In genomic region chr9:98108540-98109031, GRCh38 we compare ENCODE assay signal across 9 cellular contexts. TPM values are rescaled to one million over a fixed set of nuclear protein-coding genes. Genes with fewer than 3 reads are reported as not detected.
A peak's percentile ranks its signal among the peaks of the same experiment; 100 is the strongest.
DNase-seq lines count a peak whose midpoint lies in the region; ATAC-seq and TF ChIP-seq lines count a peak whose summit lies in the region.
"Had no signal": no experiment of that assay in that cellular context is flagged by ENCODE, and none has a peak within 500 bp of the region (broad histone marks: within the 10 kb centered on the region; RNA-seq: fewer than 3 reads in every experiment).

No MANE protein-coding gene starts in this region.

- POLR2A ChIA-PET in activated CD8-positive, alpha-beta T cell treated with anti-CD3 and anti-CD28 coated beads for 36 hours (lab: Charles Lee), result interaction anchor here (0.9 to 3.3 kb wide), 9 partner anchors 8 to 186 kb away, joined by 3 to 26 read pairs (median 3); partner anchors contain the start of genes ANP32B, NANS, TRIM14 and TRMO

- H3K4me3 ChIP-seq in left ventricle myocardium inferior (no peak overlapping the region), stomach (no peak overlapping the region), dorsolateral prefrontal cortex (no peak overlapping the region)

- 69 to 78% (median 72%) methylated on average over 5 of the region's 5 CpGs for WGBS in stomach, 5 donors

- H3K4me1 Mint-ChIP-seq in activated CD8-positive, alpha-beta T cell treated with anti-CD3 and anti-CD28 coated beads for 36 hours (ENCODE audit: low read depth), result peaks cover 70% of the 10 kb centered on the region

- no peaks in the 10 kb centered on the region for H3K27me3 Mint-ChIP-seq in activated CD8-positive, alpha-beta T cell treated with anti-CD3 and anti-CD28 coated beads for 36 hours

- peak overlapping the region; percentile 24 for H3K4me3 Mint-ChIP-seq in activated CD8-positive, alpha-beta T cell treated with anti-CD3 and anti-CD28 coated beads for 36 hours

- H3K36me3 Mint-ChIP-seq in activated CD8-positive, alpha-beta T cell treated with anti-CD3 and anti-CD28 coated beads for 36 hours (ENCODE audit: low read depth), result peaks cover 70% of the 10 kb centered on the region

- H3K36me3 ChIP-seq in left ventricle myocardium inferior (peaks cover 8% of the 10 kb centered on the region), stomach (peaks cover 5 to 59% (median 19%) of the 10 kb centered on the region in 4 donors)

- intact Hi-C loops in Right ventricle myocardium superior (cut with DNase I) (no loop called here), left ventricle myocardium inferior (cut with micrococcal nuclease) (no loop called here), stomach (cut with DNase I; ENCODE audit: low total_unique reads) (no loop called here), dorsolateral prefrontal cortex (cut with DNase I) (no loop called here)
- intact Hi-C loops in activated CD8-positive, alpha-beta T cell treated with anti-CD3 and anti-CD28 coated beads for 36 hours (cut with micrococcal nuclease), result loop anchor here (10.0 kb wide), 1 partner anchor 156 kb away; no protein-coding TSS in a partner anchor

- H3K9me3 Mint-ChIP-seq in activated CD8-positive, alpha-beta T cell treated with anti-CD3 and anti-CD28 coated beads for 36 hours, result peaks cover 3% of the 10 kb centered on the region

- no peaks in the 10 kb centered on the region for H3K4me1 ChIP-seq in left ventricle myocardium inferior
- H3K4me1 ChIP-seq in stomach, result peaks cover 0 to 7% (median 0%) of the 10 kb centered on the region in 4 donors
- H3K4me1 ChIP-seq: Caco-2 had no signal

- CTCF ChIA-PET in activated CD8-positive, alpha-beta T cell treated with anti-CD3 and anti-CD28 coated beads for 36 hours (lab: Charles Lee), result interaction anchor here (0.8 to 2.7 kb wide), 3 partner anchors 10 to 34 kb away, joined by 3 to 22 read pairs (median 3); partner anchors contain the start of gene TRIM14

- H3K27ac Mint-ChIP-seq in activated CD8-positive, alpha-beta T cell treated with anti-CD3 and anti-CD28 coated beads for 36 hours, result peak overlapping the region; percentile 96

- DNase-seq in Right ventricle myocardium superior (no peak), left ventricle myocardium inferior (no peak), stomach (no peak), NCI-H345 (lab: John Stamatoyannopoulos, UW) (no peak), GDM1 (lab: John Stamatoyannopoulos, UW) (no peak), dorsolateral prefrontal cortex (no peak)
- peak; percentile 55 for DNase-seq in activated CD8-positive, alpha-beta T cell treated with anti-CD3 and anti-CD28 coated beads for 36 hours

- ATAC-seq in Right ventricle myocardium superior (ENCODE audit: poor library complexity) (peak; percentile 42), HG03060 (IDR thresholded peaks at IDR 0.05; ENCODE audit: low read depth, unreplicated experiment) (peak; percentile 56)
- peak; percentile 85 for ATAC-seq in activated CD8-positive, alpha-beta T cell treated with anti-CD3 and anti-CD28 coated beads for 36 hours

- peaks cover 14% of the 10 kb centered on the region for H3K9me3 ChIP-seq in left ventricle myocardium inferior (replicated peaks)
- H3K9me3 ChIP-seq in stomach, result no peaks in the 10 kb centered on the region

- no peaks in the 10 kb centered on the region for H3K27me3 ChIP-seq in left ventricle myocardium inferior (ENCODE audit: low read depth)
- H3K27me3 ChIP-seq in stomach, result no peaks in the 10 kb centered on the region
- no peaks in the 10 kb centered on the region for H3K27me3 ChIP-seq in dorsolateral prefrontal cortex

- H3K27ac ChIP-seq in left ventricle myocardium inferior (replicated peaks), result no peak overlapping the region
- peak overlapping the region in 3 of 5 donors; percentile 29 to 68 (median 43) for H3K27ac ChIP-seq in stomach
- peak overlapping the region in 3 of 59 donors; percentile 16 to 35 (median 18) for H3K27ac ChIP-seq in dorsolateral prefrontal cortex

- no peak for TF ChIP-seq EP300 in stomach (IDR thresholded peaks at IDR 0.05)

- TF ChIP-seq POLR2A in stomach (IDR thresholded peaks at IDR 0.05), result no peak

- TF ChIP-seq CTCF in left ventricle myocardium inferior (IDR thresholded peaks at IDR 0.05; ENCODE audit: borderline replicate concordance), result no peak
- TF ChIP-seq CTCF in activated CD8-positive, alpha-beta T cell treated with anti-CD3 and anti-CD28 coated beads for 36 hours (IDR thresholded peaks at IDR 0.05), result no peak
- no peak for TF ChIP-seq CTCF in stomach (IDR thresholded peaks at IDR 0.05)
- TF ChIP-seq CTCF in dorsolateral prefrontal cortex (IDR thresholded peaks at IDR 0.05 in 54 of 56, conservative IDR thresholded peaks at IDR 0.05 in 2 of 56; ENCODE audit: low read depth in 1 of 56, partially characterized antibody in 56 of 56), result no peak

RNA-seq across cellular contexts. Expression of gene TRIM14, which starts 10.4 kb away (rescaled TPM):
- 4.9 TPM for total RNA-seq in Right ventricle myocardium superior
- total RNA-seq in left ventricle myocardium inferior, result 4.1 TPM
- 10 to 100 TPM; 39.6 to 41.8 TPM for total RNA-seq in activated CD8-positive, alpha-beta T cell treated with anti-CD3 and anti-CD28 coated beads for 36 hours
- 100 to 1,000 TPM in 1 of 5 donors, 10 to 100 TPM in 3, 1 to 10 TPM in 1; 7.7 to 249 (median 17.4) TPM for total RNA-seq in stomach
- polyA plus RNA-seq in stomach, result 1 to 10 TPM; 4.7 to 6.1 (median 6.0) TPM
- total RNA-seq in dorsolateral prefrontal cortex, result 10 to 100 TPM in 114 of 120 experiments, 1 to 10 TPM in 6; 8.3 to 26.7 (median 14.6) TPM

RNA-seq across cellular contexts. Expression of gene NANS, which starts 52.1 kb away (rescaled TPM):
- total RNA-seq in Right ventricle myocardium superior (33.4 TPM), left ventricle myocardium inferior (38.6 TPM), stomach (100 to 1,000 TPM in 1 of 5 donors, 10 to 100 TPM in 4; 12.1 to 261 (median 82.1) TPM), dorsolateral prefrontal cortex (10 to 100 TPM; 13.8 to 40.0 (median 23.9) TPM)
- total RNA-seq in activated CD8-positive, alpha-beta T cell treated with anti-CD3 and anti-CD28 coated beads for 36 hours, result 10 to 100 TPM; 51.2 to 51.8 TPM
- polyA plus RNA-seq in stomach, result 100 to 1,000 TPM in 2 of 3 donors, 10 to 100 TPM in 1; 95.3 to 143 (median 104) TPM
